21 cellular contexts compared by ENCODE assay signal in the genomic region with DNA sequence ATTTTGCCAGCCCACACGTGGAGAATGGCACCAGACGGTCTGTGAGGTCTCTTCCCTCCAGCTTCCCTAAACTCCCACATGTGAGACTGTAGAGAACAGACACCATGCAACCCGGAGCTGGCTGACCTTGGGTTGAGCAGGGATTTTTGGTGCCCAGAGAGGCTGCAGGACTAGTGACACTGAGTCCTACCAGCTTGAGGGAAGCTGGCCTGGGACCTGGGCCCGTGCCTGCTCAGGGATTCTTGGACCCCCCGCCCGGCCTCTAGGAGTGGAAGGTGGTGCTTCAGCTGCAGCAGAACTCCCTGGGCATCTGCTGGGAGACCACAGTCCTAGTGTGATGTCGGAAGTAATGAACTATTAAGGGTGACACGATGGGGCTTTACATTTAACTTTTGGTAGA. TPM values are rescaled to one million over a fixed set of nuclear protein-coding genes. Genes with fewer than 3 reads are reported as not detected.
DNase-seq lines count a peak whose midpoint lies in the region; ATAC-seq and TF ChIP-seq lines count a peak whose summit lies in the region.
"Had no signal": no experiment of that assay in that cellular context is flagged by ENCODE, and none has a peak within 500 bp of the region (broad histone marks: within the 10 kb centered on the region; RNA-seq: fewer than 3 reads in every experiment).

No MANE protein-coding gene starts in this region.

- TF ChIP-seq CTCF in CD4-positive, alpha-beta T cell (IDR thresholded peaks at IDR 0.05): no peak
- TF ChIP-seq CTCF in activated B cell treated with CpG ODN at 0.5 μM for 24 hours (IDR thresholded peaks at IDR 0.05) (no peak), nephron (IDR thresholded peaks at IDR 0.05; ENCODE audit: unreplicated experiment in 3 of 3) (no peak), sigmoid colon (IDR thresholded peaks at IDR 0.05) (no peak)

- CTCF ChIA-PET in activated CD4-positive, alpha-beta T cell treated with anti-CD3 and anti-CD28 coated beads for 36 hours (lab: Charles Lee): interaction anchor here (0.8 to 2.4 kb wide), 3 partner anchors 9 to 136 kb away, joined by 3 to 8 read pairs (median 3); no protein-coding TSS in a partner anchor
- CTCF ChIA-PET in CD4-positive, alpha-beta T cell (lab: Charles Lee): interaction anchor here (1.4 kb wide), 1 partner anchor 10 kb away, joined by 8 read pairs; no protein-coding TSS in a partner anchor
- CTCF ChIA-PET in activated B cell treated with CpG ODN at 0.5 μM for 24 hours (lab: Charles Lee): interaction anchor here (1.3 to 1.4 kb wide), 2 partner anchors 10 to 105 kb away, joined by 3 to 4 read pairs; a partner anchor contains a TSS

- no peak for TF ChIP-seq EP300 in sigmoid colon (IDR thresholded peaks at IDR 0.05)

- POLR2A ChIA-PET in activated CD4-positive, alpha-beta T cell treated with anti-CD3 and anti-CD28 coated beads for 36 hours (lab: Charles Lee): no interaction called here
- POLR2A ChIA-PET in CD4-positive, alpha-beta T cell (lab: Charles Lee): interaction anchor here (0.7 to 1.2 kb wide), 2 partner anchors 105 to 194 kb away, joined by 3 read pairs; a partner anchor contains a TSS
- POLR2A ChIA-PET in activated B cell treated with CpG ODN at 0.5 μM for 24 hours (lab: Charles Lee): no interaction called here

- intact Hi-C loops in activated CD4-positive, alpha-beta T cell treated with anti-CD3 and anti-CD28 coated beads for 36 hours (cut with DNase I, micrococcal nuclease): no loop called here
- intact Hi-C loops in CD4-positive, alpha-beta T cell (cut with DNase I, micrococcal nuclease): loop anchor here (5.0 to 10.0 kb wide), 2 partner anchors 755 to 873 kb away; a partner anchor contains a TSS
- intact Hi-C loops in activated B cell treated with CpG ODN at 0.5 μM for 24 hours (cut with micrococcal nuclease) (no loop called here), sigmoid colon (cut with DNase I) (no loop called here)

- peaks cover 0 to 17% (median 5%) of the 10 kb centered on the region in 4 donors for H3K36me3 ChIP-seq in sigmoid colon

- H3K36me3 Mint-ChIP-seq in activated CD4-positive, alpha-beta T cell treated with anti-CD3 and anti-CD28 coated beads for 36 hours (ENCODE audit: low read depth): peaks cover 35% of the 10 kb centered on the region
- H3K36me3 Mint-ChIP-seq in CD4-positive, alpha-beta T cell (ENCODE audit: low read depth): peaks cover 38% of the 10 kb centered on the region
- H3K36me3 Mint-ChIP-seq in activated B cell treated with CpG ODN at 0.5 μM for 24 hours (ENCODE audit: low read depth): peaks cover 44% of the 10 kb centered on the region
- peaks cover 3% of the 10 kb centered on the region for H3K36me3 Mint-ChIP-seq in nephron (ENCODE audit: low read depth)

- H3K27ac Mint-ChIP-seq in activated CD4-positive, alpha-beta T cell treated with anti-CD3 and anti-CD28 coated beads for 36 hours: no peak overlapping the region
- H3K27ac Mint-ChIP-seq in CD4-positive, alpha-beta T cell: peak overlapping the region; percentile 10
- H3K27ac Mint-ChIP-seq in activated B cell treated with CpG ODN at 0.5 μM for 24 hours (peak overlapping the region; percentile 37), nephron (no peak overlapping the region)
- H3K27ac Mint-ChIP-seq: activated naive CD4-positive, alpha-beta T cell treated with anti-CD3 and anti-CD28 coated beads, Interleukin-2, amount 10 ng/mL, durations not matched to agents 7 days and 5 days had no signal

- H3K4me3 Mint-ChIP-seq in activated CD4-positive, alpha-beta T cell treated with anti-CD3 and anti-CD28 coated beads for 36 hours: peak overlapping the region; percentile 24
- H3K4me3 Mint-ChIP-seq in CD4-positive, alpha-beta T cell: peak overlapping the region; percentile 96
- H3K4me3 Mint-ChIP-seq in activated B cell treated with CpG ODN at 0.5 μM for 24 hours (no peak overlapping the region), nephron (peak overlapping the region; percentile 40 to 67 (median 55))

- H3K27ac ChIP-seq in CD4-positive, alpha-beta T cell (ENCODE audit: low read depth, low read length): no peak overlapping the region
- H3K27ac ChIP-seq in sigmoid colon: no peak overlapping the region
- H3K27ac ChIP-seq: Peyer's patch, upper lobe of right lung had no signal

- no peaks in the 10 kb centered on the region for H3K9me3 ChIP-seq in CD4-positive, alpha-beta T cell (ENCODE audit: control insufficient read depth, low read length)
- no peaks in the 10 kb centered on the region for H3K9me3 ChIP-seq in sigmoid colon
- H3K9me3 ChIP-seq: body of pancreas, Peyer's patch, stomach, upper lobe of right lung had no signal

- H3K27me3 ChIP-seq in CD4-positive, alpha-beta T cell (ENCODE audit: control insufficient read depth, insufficient read depth, low read length): no peaks in the 10 kb centered on the region
- H3K27me3 ChIP-seq in sigmoid colon: no peaks in the 10 kb centered on the region
- H3K27me3 ChIP-seq: body of pancreas, Peyer's patch, stomach, upper lobe of right lung had no signal

- no peak for ATAC-seq in activated CD4-positive, alpha-beta T cell treated with anti-CD3 and anti-CD28 coated beads for 36 hours
- ATAC-seq in CD4-positive, alpha-beta T cell (ENCODE audit: poor library complexity): no peak
- ATAC-seq in activated B cell treated with CpG ODN at 0.5 μM for 24 hours (ENCODE audit: low read depth): no peak
- ATAC-seq: body of pancreas, upper lobe of right lung had no signal

- no peak for DNase-seq in activated CD4-positive, alpha-beta T cell treated with anti-CD3 and anti-CD28 coated beads for 36 hours
- no peak for DNase-seq in activated CD4-positive, alpha-beta T cell treated with anti-CD3 and anti-CD28 coated beads for 48 hours
- DNase-seq in CD4-positive, alpha-beta T cell: no peak
- DNase-seq in activated B cell treated with CpG ODN at 0.5 μM for 24 hours (no peak), NCI-H1105 (lab: John Stamatoyannopoulos, UW) (no peak), NCI-H1694 (lab: John Stamatoyannopoulos, UW) (no peak), sigmoid colon (no peak)
- DNase-seq: 8988T; activated CD4-positive, alpha-beta T cell treated with anti-CD3 and anti-CD28 coated beads for 1 hour; activated naive CD4-positive, alpha-beta T cell treated with anti-CD3 and anti-CD28 coated beads, Interleukin-2, amount 10 ng/mL, durations not matched to agents 7 days and 5 days; C1 segment of cervical spinal cord; DMS53; hippocampal formation; islet precursor cell; NCI-H187 treated with DMSO at 0.1 percent for 48 hours; NCI-H226; Peyer's patch; stomach; upper lobe of right lung had no signal

- TF ChIP-seq POLR2A in sigmoid colon (IDR thresholded peaks at IDR 0.05): no peak

- H3K27me3 Mint-ChIP-seq in activated CD4-positive, alpha-beta T cell treated with anti-CD3 and anti-CD28 coated beads for 36 hours: peaks cover 3% of the 10 kb centered on the region
- no peaks in the 10 kb centered on the region for H3K27me3 Mint-ChIP-seq in CD4-positive, alpha-beta T cell
- H3K27me3 Mint-ChIP-seq in activated B cell treated with CpG ODN at 0.5 μM for 24 hours (peaks cover 4% of the 10 kb centered on the region), nephron (ENCODE audit: low read depth) (no peaks in the 10 kb centered on the region)

- 69 to 77% methylated on average over 8 of the region's 8 CpGs for WGBS in sigmoid colon, 2 donors

- peaks cover 42% of the 10 kb centered on the region for H3K4me1 Mint-ChIP-seq in activated CD4-positive, alpha-beta T cell treated with anti-CD3 and anti-CD28 coated beads for 36 hours
- peaks cover 56% of the 10 kb centered on the region for H3K4me1 Mint-ChIP-seq in CD4-positive, alpha-beta T cell (ENCODE audit: low read depth)
- H3K4me1 Mint-ChIP-seq in activated B cell treated with CpG ODN at 0.5 μM for 24 hours (peaks cover 40% of the 10 kb centered on the region), nephron (peaks cover 47% of the 10 kb centered on the region)

- peaks cover 0 to 48% (median 37%) of the 10 kb centered on the region in 4 donors for H3K4me1 ChIP-seq in sigmoid colon

- no peaks in the 10 kb centered on the region for H3K9me3 Mint-ChIP-seq in activated CD4-positive, alpha-beta T cell treated with anti-CD3 and anti-CD28 coated beads for 36 hours (ENCODE audit: low read depth)
- no peaks in the 10 kb centered on the region for H3K9me3 Mint-ChIP-seq in CD4-positive, alpha-beta T cell
- H3K9me3 Mint-ChIP-seq in activated B cell treated with CpG ODN at 0.5 μM for 24 hours (no peaks in the 10 kb centered on the region), nephron (no peaks in the 10 kb centered on the region)
- H3K9me3 Mint-ChIP-seq: activated naive CD4-positive, alpha-beta T cell treated with anti-CD3 and anti-CD28 coated beads, Interleukin-2, amount 10 ng/mL, durations not matched to agents 7 days and 5 days had no signal

- no peak overlapping the region for H3K4me3 ChIP-seq in sigmoid colon
- H3K4me3 ChIP-seq: body of pancreas, Peyer's patch, upper lobe of right lung had no signal

RNA-seq across cellular contexts. Expression of a gene that starts 3.2 kb away (rescaled TPM):
- 10 to 100 TPM; 22.2 to 23.2 TPM for total RNA-seq in activated CD4-positive, alpha-beta T cell treated with anti-CD3 and anti-CD28 coated beads for 36 hours
- 10 to 100 TPM; 12.3 to 12.8 TPM for total RNA-seq in CD4-positive, alpha-beta T cell
- total RNA-seq in activated B cell treated with CpG ODN at 0.5 μM for 24 hours (28.7 and 29.9 TPM in 2 replicates), sigmoid colon (10 to 100 TPM; 26.4 to 39.0 (median 30.6) TPM)
- 10 to 100 TPM; 14.6 to 30.1 (median 30.0) TPM for polyA plus RNA-seq in sigmoid colon

RNA-seq across cellular contexts. Expression of a gene that starts 34.5 kb away (rescaled TPM):
- total RNA-seq in activated CD4-positive, alpha-beta T cell treated with anti-CD3 and anti-CD28 coated beads for 36 hours: under 1 TPM in 1 of 2 experiments, not detected in 1; 0.09 TPM
- not detected for total RNA-seq in CD4-positive, alpha-beta T cell
- total RNA-seq in activated B cell treated with CpG ODN at 0.5 μM for 24 hours (not detected in 2 replicates), sigmoid colon (10 to 100 TPM; 12.7 to 24.9 (median 23.0) TPM)
- polyA plus RNA-seq in sigmoid colon: 10 to 100 TPM in 1 of 3 donors, 1 to 10 TPM in 2; 2.3 to 11.2 (median 2.4) TPM

Comparison
In these comparisons a context has a peak if more than half of its experiments do, and no peak if none do; other contexts are left out.
1. H3K27ac Mint-ChIP-seq: peak in CD4-positive, alpha-beta T cell (single experiment) and activated B cell treated with CpG ODN at 0.5 μM for 24 hours (single experiment); none in activated CD4-positive, alpha-beta T cell treated with anti-CD3 and anti-CD28 coated beads for 36 hours (single experiment) and nephron (0 of 3).
2. RNA of a gene that starts 34.5 kb away (total RNA-seq): 12.7 to 24.9 TPM in sigmoid colon; 0.09 TPM in activated CD4-positive, alpha-beta T cell treated with anti-CD3 and anti-CD28 coated beads for 36 hours, not detected in CD4-positive, alpha-beta T cell and not detected in activated B cell treated with CpG ODN at 0.5 μM for 24 hours; every median in the first group is over 10 times any median in the second.
3. intact Hi-C loops: an anchor here in CD4-positive, alpha-beta T cell (5.0 to 10.0 kb wide); none called in activated CD4-positive, alpha-beta T cell treated with anti-CD3 and anti-CD28 coated beads for 36 hours, activated B cell treated with CpG ODN at 0.5 μM for 24 hours and sigmoid colon.